8 cellular contexts compared by ENCODE assay signal in the genomic region with DNA sequence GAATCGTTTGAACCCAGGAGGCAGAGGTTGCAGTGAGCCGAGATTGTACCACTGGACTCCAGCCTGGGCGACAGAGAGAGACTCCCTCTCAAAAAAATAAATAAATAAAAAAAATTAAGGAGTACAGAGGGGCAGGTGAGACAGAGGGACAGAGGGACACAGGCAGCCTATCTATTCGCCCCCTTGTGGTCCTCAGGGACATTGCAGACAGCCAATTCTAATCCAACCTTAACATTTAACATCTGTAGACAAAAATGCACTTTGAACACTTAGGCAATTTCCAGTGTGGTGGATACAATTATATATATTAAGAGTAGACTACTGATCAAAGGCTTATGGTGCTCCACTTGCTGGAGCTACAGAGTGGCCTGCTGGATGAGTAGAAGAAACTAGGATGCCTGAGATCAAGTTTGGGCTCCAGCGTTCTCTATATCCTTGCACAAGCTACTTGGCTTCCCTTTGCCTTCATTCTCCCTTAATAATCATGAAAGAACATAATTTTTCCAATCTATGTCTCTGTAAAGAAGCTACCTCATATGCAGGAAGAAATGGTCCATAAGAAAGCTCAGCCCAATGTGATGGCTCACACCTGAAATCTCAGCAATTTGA. TPM values are rescaled to one million over a fixed set of nuclear protein-coding genes. Genes with fewer than 3 reads are reported as not detected.
A peak's percentile ranks its signal among the peaks of the same experiment; 100 is the strongest.
DNase-seq lines count a peak whose midpoint lies in the region; ATAC-seq and TF ChIP-seq lines count a peak whose summit lies in the region.

No MANE protein-coding gene starts in this region.

- no peaks in the 10 kb centered on the region for H3K9me3 ChIP-seq in DND-41 (ENCODE audit: insufficient read depth, low read length, severe bottlenecking)
- H3K9me3 ChIP-seq in left ventricle myocardium inferior (replicated peaks): no peaks in the 10 kb centered on the region

- H3K4me1 ChIP-seq in DND-41 (ENCODE audit: insufficient read depth, low read length) (no peaks in the 10 kb centered on the region), left ventricle myocardium inferior (no peaks in the 10 kb centered on the region)

- intact Hi-C loops in left ventricle myocardium inferior (cut with micrococcal nuclease): no loop called here

- CTCF ChIA-PET in HEK293T (lab: Yijun Ruan, JAX): interaction anchor here (0.6 to 3.0 kb wide), 9 partner anchors 11 to 391 kb away, joined by 3 to 8 read pairs (median 4); no protein-coding TSS in a partner anchor

- no peak overlapping the region for H3K9ac ChIP-seq in DND-41 (ENCODE audit: low read depth, low read length)

- no peak overlapping the region for H2AFZ ChIP-seq in DND-41 (ENCODE audit: low read depth, low read length)

- POLR2A ChIA-PET in HEK293T (lab: Yijun Ruan, JAX): no interaction called here

- H4K20me1 ChIP-seq in DND-41 (ENCODE audit: insufficient read depth, low read length): no peaks in the 10 kb centered on the region

- H3K27me3 ChIP-seq in DND-41 (ENCODE audit: insufficient read depth, low read length, poor library complexity): peaks cover 14% of the 10 kb centered on the region
- peaks cover 19% of the 10 kb centered on the region for H3K27me3 ChIP-seq in left ventricle myocardium inferior (ENCODE audit: low read depth)

- H3K27ac ChIP-seq in DND-41 (ENCODE audit: low read length) (no peak overlapping the region), left ventricle myocardium inferior (replicated peaks) (no peak overlapping the region)

- H3K79me2 ChIP-seq in DND-41 (ENCODE audit: insufficient read depth, low read length): no peaks in the 10 kb centered on the region

- H3K36me3 ChIP-seq in DND-41 (ENCODE audit: insufficient read depth, low read length) (no peaks in the 10 kb centered on the region), left ventricle myocardium inferior (no peaks in the 10 kb centered on the region)

- no peak overlapping the region for H3K4me2 ChIP-seq in DND-41 (ENCODE audit: insufficient read depth, low read length)

- peak; percentile 48 for DNase-seq in DND-41
- peak; percentile 44 for DNase-seq in HEK293T (ENCODE audit: extremely low spot score)
- peak; percentile 54 for DNase-seq in RPMI7951 (ENCODE audit: low read depth)
- DNase-seq in activated naive CD4-positive, alpha-beta T cell treated with Interleukin-2 at 50 U/mL for 16 hours: peak; percentile 49
- DNase-seq in left ventricle myocardium inferior: no peak
- peak; percentile 28 to 48 for DNase-seq in stimulated activated CD4-positive, alpha-beta T cell treated with anti-CD3 and anti-CD28 coated beads, Interleukin-1b, Interleukin-23, amount 100 ng/mL, for 4 hours (ENCODE audit: low read depth in 2 of 2)
- DNase-seq in NCI-H446 (lab: John Stamatoyannopoulos, UW): no peak

- H3K4me3 ChIP-seq in DND-41 (ENCODE audit: low read depth in 1 of 2, low read length in 2 of 2): no peak overlapping the region
- no peak overlapping the region for H3K4me3 ChIP-seq in left ventricle myocardium inferior

- ATAC-seq in DND-41 (ENCODE audit: insufficient read depth, low read depth) (peak; percentile 85), HG03521 (IDR thresholded peaks at IDR 0.05; ENCODE audit: unreplicated experiment) (no peak)

- TF ChIP-seq CTCF in DND-41 (IDR thresholded peaks at IDR 0.05; ENCODE audit: borderline replicate concordance, extremely low read depth, low read length, poor library complexity, severe bottlenecking) (peak; percentile 81), left ventricle myocardium inferior (IDR thresholded peaks at IDR 0.05; ENCODE audit: borderline replicate concordance) (peak; percentile 90)

TF ChIP-seq in HEK293T, 16 proteins besides CTCF, POLR2A, EP300 and RAD21:
- TF ChIP-seq ARNT (IDR thresholded peaks at IDR 0.05) (no peak), HDGF (IDR thresholded peaks at IDR 0.05; ENCODE audit: borderline replicate concordance) (no peak), LEF1 (IDR thresholded peaks at IDR 0.05; ENCODE audit: borderline replicate concordance) (no peak), CTBP1 (IDR thresholded peaks at IDR 0.05; ENCODE audit: borderline replicate concordance) (no peak), SP1 (IDR thresholded peaks at IDR 0.05) (no peak), NFRKB (IDR thresholded peaks at IDR 0.05) (no peak), BHLHE40 (IDR thresholded peaks at IDR 0.05; ENCODE audit: borderline replicate concordance) (no peak), FOXK2 (IDR thresholded peaks at IDR 0.05) (no peak), ELF4 (IDR thresholded peaks at IDR 0.05) (no peak), L3MBTL2 (conservative IDR thresholded peaks at IDR 0.05) (no peak), ZNF384 (IDR thresholded peaks at IDR 0.05) (no peak), SUZ12 (IDR thresholded peaks at IDR 0.05) (no peak), FOXA1 (IDR thresholded peaks at IDR 0.05) (no peak), FOXM1 (IDR thresholded peaks at IDR 0.05; ENCODE audit: borderline replicate concordance) (no peak), TARDBP (IDR thresholded peaks at IDR 0.05) (no peak)
- TF ChIP-seq, protein P1, sequence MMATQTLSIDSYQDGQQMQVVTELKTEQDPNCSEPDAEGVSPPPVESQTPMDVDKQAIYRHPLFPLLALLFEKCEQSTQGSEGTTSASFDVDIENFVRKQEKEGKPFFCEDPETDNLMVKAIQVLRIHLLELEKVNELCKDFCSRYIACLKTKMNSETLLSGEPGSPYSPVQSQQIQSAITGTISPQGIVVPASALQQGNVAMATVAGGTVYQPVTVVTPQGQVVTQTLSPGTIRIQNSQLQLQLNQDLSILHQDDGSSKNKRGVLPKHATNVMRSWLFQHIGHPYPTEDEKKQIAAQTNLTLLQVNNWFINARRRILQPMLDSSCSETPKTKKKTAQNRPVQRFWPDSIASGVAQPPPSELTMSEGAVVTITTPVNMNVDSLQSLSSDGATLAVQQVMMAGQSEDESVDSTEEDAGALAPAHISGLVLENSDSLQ (IDR thresholded peaks at IDR 0.05): no peak

RNA-seq across cellular contexts. Expression of gene SMARCAL1, which starts 8.2 kb away (rescaled TPM):
- 9.3 and 9.8 TPM in 2 replicates for total RNA-seq in RPMI7951 (2014; rRNA removed; shearing (Covaris generic))
- total RNA-seq in left ventricle myocardium inferior: 7.5 TPM

RNA-seq across cellular contexts. Expression of gene MARCHF4, which starts 31.8 kb away (rescaled TPM):
- total RNA-seq in RPMI7951 (2014; rRNA removed; shearing (Covaris generic)): 0.29 and 0.48 TPM in 2 replicates
- 0.08 TPM for total RNA-seq in left ventricle myocardium inferior

Comparison
In these comparisons a context has a peak if more than half of its experiments do, and no peak if none do; other contexts are left out.
1. DNase-seq: peak in DND-41 (single experiment), HEK293T (single experiment), RPMI7951 (single experiment), activated naive CD4-positive, alpha-beta T cell treated with Interleukin-2 at 50 U/mL for 16 hours (single experiment) and stimulated activated CD4-positive, alpha-beta T cell treated with anti-CD3 and anti-CD28 coated beads, Interleukin-1b, Interleukin-23, amount 100 ng/mL, for 4 hours (2 of 2); none in left ventricle myocardium inferior (single experiment) and NCI-H446 (0 of 2).